In the genomic region with DNA sequence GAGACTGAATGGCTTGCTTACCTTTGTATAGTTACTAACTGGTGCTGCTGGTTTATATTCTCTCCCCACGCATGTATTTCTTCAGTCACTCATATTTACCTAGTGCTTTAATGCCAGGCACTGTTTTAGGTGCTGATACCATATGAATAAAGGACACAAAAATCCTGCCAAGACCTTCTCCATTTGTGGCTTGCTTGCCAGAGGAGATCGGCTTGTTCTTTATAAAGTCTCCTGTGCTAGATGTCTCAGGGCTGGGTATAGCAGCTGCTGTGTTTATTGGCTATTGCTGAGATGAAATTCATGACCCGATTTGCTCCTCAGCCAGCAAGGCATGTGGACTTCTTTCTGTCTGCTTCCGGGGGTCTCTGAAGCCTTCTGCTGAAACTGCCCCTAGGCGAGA, we compare ENCODE assay signal across 13 cellular contexts. TPM values are rescaled to one million over a fixed set of nuclear protein-coding genes. Genes with fewer than 3 reads are reported as not detected.
A peak's percentile ranks its signal among the peaks of the same experiment; 100 is the strongest.
DNase-seq lines count a peak whose midpoint lies in the region; ATAC-seq and TF ChIP-seq lines count a peak whose summit lies in the region.
"Had no signal": no experiment of that assay in that cellular context is flagged by ENCODE, and none has a peak within 500 bp of the region (broad histone marks: within the 10 kb centered on the region; RNA-seq: fewer than 3 reads in every experiment).

No MANE protein-coding gene starts in this region.

- no peaks in the 10 kb centered on the region for H3K9me3 ChIP-seq in IMR-90 (ENCODE audit: control insufficient read depth, insufficient read depth, low read length)
- H3K9me3 ChIP-seq in mesodermal cell (ENCODE audit: control insufficient read depth, low read length): no peaks in the 10 kb centered on the region
- H3K9me3 ChIP-seq in stomach: no peaks in the 10 kb centered on the region
- H3K9me3 ChIP-seq: upper lobe of left lung had no signal

- in situ Hi-C loops in IMR-90 (cut with MboI; ENCODE audit: low sequenced_read_pairs): no loop called here

- no peaks in the 10 kb centered on the region for H3K27me3 Mint-ChIP-seq in chondrocyte (ENCODE audit: low read depth)
- H3K27me3 Mint-ChIP-seq in activated CD8-positive, alpha-beta T cell treated with anti-CD3 and anti-CD28 coated beads, Interleukin-2, amount 10 ng/mL, durations not matched to agents 7 days and 5 days (ENCODE audit: low read depth): no peaks in the 10 kb centered on the region

- no peak overlapping the region for H2BK15ac ChIP-seq in IMR-90 (ENCODE audit: low read depth, low read length)

- H2AK5ac ChIP-seq in IMR-90 (ENCODE audit: low read depth, low read length): no peak overlapping the region

- no peaks in the 10 kb centered on the region; the same call in 1 of the 2 replicates for H3K4me1 ChIP-seq in IMR-90 (ENCODE audit: control insufficient read depth, insufficient read depth, low read length)
- H3K4me1 ChIP-seq in mesodermal cell (ENCODE audit: control insufficient read depth, insufficient read depth, low read length, poor library complexity, severe bottlenecking): no peaks in the 10 kb centered on the region
- peaks cover 21 to 48% (median 31%) of the 10 kb centered on the region in 4 donors for H3K4me1 ChIP-seq in stomach

- BruUV-seq in IMR-90 (replicated peaks; lab: Mats Ljungman, UMichigan): no TSS peak

- no peak overlapping the region for H4K91ac ChIP-seq in IMR-90 (ENCODE audit: insufficient read depth, low read depth, low read length)

- H2BK120ac ChIP-seq in IMR-90 (ENCODE audit: low read depth, low read length): no peak overlapping the region

- CTCF ChIA-PET in IMR-90 (lab: Yijun Ruan, JAX): no interaction called here
- CTCF ChIA-PET in activated CD8-positive, alpha-beta T cell treated with anti-CD3 and anti-CD28 coated beads, Interleukin-2, amount 10 ng/mL, durations not matched to agents 7 days and 5 days (lab: Charles Lee): interaction anchor here (0.8 kb wide), 1 partner anchor 188 kb away, joined by 3 read pairs; no protein-coding TSS in a partner anchor

- H3K56ac ChIP-seq in IMR-90 (ENCODE audit: extremely low read depth, insufficient read depth, low read length): no peak overlapping the region

- no peak for TF ChIP-seq POLR2A in IMR-90 (IDR thresholded peaks at IDR 0.05; ENCODE audit: low read depth, low read length)
- no peak for TF ChIP-seq POLR2A in stomach (IDR thresholded peaks at IDR 0.05)

- peaks cover 38% of the 10 kb centered on the region for H3K4me1 Mint-ChIP-seq in chondrocyte (ENCODE audit: low read depth)
- H3K4me1 Mint-ChIP-seq in activated CD8-positive, alpha-beta T cell treated with anti-CD3 and anti-CD28 coated beads, Interleukin-2, amount 10 ng/mL, durations not matched to agents 7 days and 5 days (ENCODE audit: low read depth): peaks cover 14% of the 10 kb centered on the region

- H3K23ac ChIP-seq in IMR-90 (ENCODE audit: low read depth, low read length): no peak overlapping the region

- POLR2A ChIA-PET in IMR-90 (lab: Charles Lee; ENCODE audit: unreplicated experiment): no interaction called here
- POLR2A ChIA-PET in activated CD8-positive, alpha-beta T cell treated with anti-CD3 and anti-CD28 coated beads, Interleukin-2, amount 10 ng/mL, durations not matched to agents 7 days and 5 days (lab: Charles Lee): no interaction called here

- no peak for DNase-seq in IMR-90
- no peak for DNase-seq in chondrocyte (ENCODE audit: low spot score)
- no peak for DNase-seq in stomach
- DNase-seq in OCI-M2 (lab: John Stamatoyannopoulos, UW; ENCODE audit: unreplicated experiment): no peak
- DNase-seq in DMS114 treated with DMSO at 0.1 percent for 48 hours (lab: John Stamatoyannopoulos, UW; ENCODE audit: unreplicated experiment): no peak
- no peak for DNase-seq in activated CD8-positive, alpha-beta T cell treated with anti-CD3 and anti-CD28 coated beads, Interleukin-2, amount 10 ng/mL, durations not matched to agents 7 days and 5 days
- DNase-seq in globus pallidus (ENCODE audit: low spot score): no peak
- DNase-seq: activated CD4-positive, alpha-beta T cell treated with anti-CD3 and anti-CD28 coated beads, Interleukin-2, amount 50 U/mL, for 1 hour; NCI-H510A treated with DMSO at 0.1 percent for 48 hours; SW 1271 had no signal

- H3K36me3 ChIP-seq in IMR-90 (ENCODE audit: control insufficient read depth, insufficient read depth, low read length): no peaks in the 10 kb centered on the region
- peaks cover 93% of the 10 kb centered on the region for H3K36me3 ChIP-seq in mesodermal cell (ENCODE audit: control insufficient read depth, insufficient read depth, low read length)
- peaks cover 0 to 13% (median 2%) of the 10 kb centered on the region in 4 donors for H3K36me3 ChIP-seq in stomach

- no peak overlapping the region for H4K5ac ChIP-seq in IMR-90 (ENCODE audit: low read depth, low read length)

- no peaks in the 10 kb centered on the region for H3K79me1 ChIP-seq in IMR-90 (ENCODE audit: low read depth in 1 of 2, low read length in 2 of 2)

- H2AK9ac ChIP-seq in IMR-90 (replicated peaks; ENCODE audit: low read depth, low read length, poor library complexity): no peak overlapping the region

- peak overlapping the region; percentile 64 for H2AFZ ChIP-seq in IMR-90 (replicated peaks; ENCODE audit: low read length, poor library complexity)

- no peak for TF ChIP-seq EP300 in stomach (IDR thresholded peaks at IDR 0.05)

- H4K8ac ChIP-seq in IMR-90 (ENCODE audit: low read depth in 2 of 2, low read length in 2 of 2): no peak overlapping the region

- H3K36me3 Mint-ChIP-seq in chondrocyte (ENCODE audit: low read depth): peaks cover 20% of the 10 kb centered on the region
- H3K36me3 Mint-ChIP-seq in activated CD8-positive, alpha-beta T cell treated with anti-CD3 and anti-CD28 coated beads, Interleukin-2, amount 10 ng/mL, durations not matched to agents 7 days and 5 days (ENCODE audit: low read depth): peaks cover 62% of the 10 kb centered on the region

- no peaks in the 10 kb centered on the region for H3K9me1 ChIP-seq in IMR-90 (ENCODE audit: insufficient read depth, low read length)

- no peak for ATAC-seq in IMR-90 (ENCODE audit: low read depth)
- ATAC-seq in activated CD8-positive, alpha-beta T cell treated with anti-CD3 and anti-CD28 coated beads, Interleukin-2, amount 10 ng/mL, durations not matched to agents 7 days and 5 days: no peak

- H3K27ac ChIP-seq in IMR-90 (ENCODE audit: insufficient read depth, low read length) (no peak overlapping the region), mesodermal cell (ENCODE audit: low read depth, low read length, severe bottlenecking) (peak overlapping the region; percentile 67), stomach (peak overlapping the region; percentile 82 to 88 (median 85))
- H3K27ac ChIP-seq: KMS-11 had no signal

- H3K27ac Mint-ChIP-seq in chondrocyte (ENCODE audit: unreplicated experiment): peak overlapping the region; percentile 97
- no peak overlapping the region for H3K27ac Mint-ChIP-seq in activated CD8-positive, alpha-beta T cell treated with anti-CD3 and anti-CD28 coated beads, Interleukin-2, amount 10 ng/mL, durations not matched to agents 7 days and 5 days

- H4K20me1 ChIP-seq in IMR-90 (ENCODE audit: insufficient read depth, low read length): no peaks in the 10 kb centered on the region

- H3K9me3 Mint-ChIP-seq in chondrocyte (ENCODE audit: low read depth): no peaks in the 10 kb centered on the region
- no peaks in the 10 kb centered on the region for H3K9me3 Mint-ChIP-seq in activated CD8-positive, alpha-beta T cell treated with anti-CD3 and anti-CD28 coated beads, Interleukin-2, amount 10 ng/mL, durations not matched to agents 7 days and 5 days (ENCODE audit: insufficient read depth)

- dilution Hi-C loops in IMR-90 (cut with HindIII; ENCODE audit: low sequenced_read_pairs, unreplicated experiment): no loop called here

- H3K27me3 ChIP-seq in IMR-90 (ENCODE audit: control insufficient read depth, insufficient read depth, low read length): no peaks in the 10 kb centered on the region; the same call in 1 of the 2 replicates
- no peaks in the 10 kb centered on the region for H3K27me3 ChIP-seq in stomach
- H3K27me3 ChIP-seq: upper lobe of left lung had no signal

- H3K4ac ChIP-seq in IMR-90 (ENCODE audit: low read depth, low read length): no peak overlapping the region

- peak overlapping the region; percentile 44 for H3K4me3 Mint-ChIP-seq in chondrocyte (ENCODE audit: unreplicated experiment)
- no peak overlapping the region for H3K4me3 Mint-ChIP-seq in activated CD8-positive, alpha-beta T cell treated with anti-CD3 and anti-CD28 coated beads, Interleukin-2, amount 10 ng/mL, durations not matched to agents 7 days and 5 days

- intact Hi-C loops in IMR-90 (cut with micrococcal nuclease): no loop called here
- intact Hi-C loops in stomach (cut with DNase I; ENCODE audit: low total_unique reads): no loop called here

- WGBS in IMR-90 (ENCODE audit: extremely low coverage in 2 of 2, insufficient read length in 1 of 2), 2 experiments: no CpG with 5 or more reads among the region's 5 CpGs
- 84 to 100% methylated on average over 1 to 4 of the region's 5 CpGs for WGBS in mesodermal cell (ENCODE audit: insufficient coverage in 2 of 2), 2 experiments
- 16 to 45% (median 24%) methylated on average over 5 of the region's 5 CpGs for WGBS in stomach, 5 donors

- H2BK5ac ChIP-seq in IMR-90 (ENCODE audit: low read depth, low read length, poor library complexity, severe bottlenecking): no peak overlapping the region

- TF ChIP-seq CTCF in IMR-90 (conservative IDR thresholded peaks at IDR 0.05; ENCODE audit: low read depth, low read length) (no peak), chondrocyte (IDR thresholded peaks at IDR 0.05) (no peak), stomach (IDR thresholded peaks at IDR 0.05) (no peak)

- no peak overlapping the region for H2BK20ac ChIP-seq in IMR-90 (ENCODE audit: low read depth, low read length)

- H3K4me3 ChIP-seq in IMR-90 (ENCODE audit: insufficient read depth, low read depth, low read length): no peak overlapping the region
- no peak overlapping the region for H3K4me3 ChIP-seq in mesodermal cell (ENCODE audit: extremely low read depth, insufficient read depth, low read length, poor library complexity, severe bottlenecking)
- H3K4me3 ChIP-seq in stomach: peak overlapping the region in 2 of 4 donors; percentile 10 to 23
- H3K4me3 ChIP-seq: upper lobe of left lung had no signal

- no peak overlapping the region for H3K18ac ChIP-seq in IMR-90 (ENCODE audit: low read depth, low read length)

- H3K4me2 ChIP-seq in IMR-90 (ENCODE audit: low read depth, low read length): no peak overlapping the region
- H3K4me2 ChIP-seq: KMS-11 had no signal

- TF ChIP-seq RAD21 in IMR-90 (IDR thresholded peaks at IDR 0.05; ENCODE audit: low read length): no peak

- H3K14ac ChIP-seq in IMR-90 (replicated peaks; ENCODE audit: low read depth, low read length): 0 out of 2 replicates have a peak overlapping the region, but pooled peaks have one; percentile 45

- H3K9ac ChIP-seq in IMR-90 (ENCODE audit: low read depth, low read length): no peak overlapping the region
- H3K9ac ChIP-seq: KMS-11 had no signal

RNA-seq across cellular contexts. Expression of gene ST6GAL1, which starts 46.5 kb away (rescaled TPM):
- total RNA-seq in IMR-90 (2012; rRNA removed) (1.4 and 1.7 TPM in 2 replicates), chondrocyte (21.9 to 36.6 TPM (median 33.9 TPM) in 3 replicates), stomach (10 to 100 TPM in 4 of 5 donors, 1 to 10 TPM in 1; 3.8 to 31.0 (median 18.1) TPM)
- polyA plus RNA-seq in IMR-90 (2012; rRNA removed) (2.5 and 2.9 TPM in 2 replicates), stomach (1 to 10 TPM; 4.1 to 9.7 (median 4.6) TPM)
- 1.1 and 1.5 TPM in 2 replicates for polyA plus RNA-seq in IMR-90 (2012; cell fraction: cytosol; rRNA removed)
- polyA plus RNA-seq in IMR-90 (2012; cell fraction: nucleus; rRNA removed; ENCODE audit: low replicate concordance): 1.3 and 2.8 TPM in 2 replicates
- 61.2 TPM for polyA plus RNA-seq in mesodermal cell (2013, experiment 1 of 2)
- polyA plus RNA-seq in mesodermal cell (2013, experiment 2 of 2): 39.4 TPM
- 100 to 1,000 TPM in 1 of 2 experiments, 10 to 100 TPM in 1; 99.1 to 109 TPM for total RNA-seq in activated CD8-positive, alpha-beta T cell treated with anti-CD3 and anti-CD28 coated beads, Interleukin-2, amount 10 ng/mL, durations not matched to agents 7 days and 5 days
